In genomic region chr5:132812123-132812948, GRCh38 we compare ENCODE assay signal across 11 cellular contexts. TPM values are rescaled to one million over a fixed set of nuclear protein-coding genes. Genes with fewer than 3 reads are reported as not detected.
DNase-seq lines count a peak whose midpoint lies in the region; ATAC-seq, FAIRE-seq and TF ChIP-seq lines count a peak whose summit lies in the region.
"Had no signal": no experiment of that assay in that cellular context is flagged by ENCODE, and none has a peak within 500 bp of the region (broad histone marks: within the 10 kb centered on the region; RNA-seq: fewer than 3 reads in every experiment).

No MANE protein-coding gene starts in this region.

- no peak for ATAC-seq in HG03045 (IDR thresholded peaks at IDR 0.05; ENCODE audit: unreplicated experiment)
- no peak for ATAC-seq in HG03175 (IDR thresholded peaks at IDR 0.05; ENCODE audit: unreplicated experiment)

- H3K79me2 ChIP-seq in PC-9 (ENCODE audit: low read depth) = no peaks in the 10 kb centered on the region
- no peaks in the 10 kb centered on the region for H3K79me2 ChIP-seq in hepatocyte
- no peaks in the 10 kb centered on the region for H3K79me2 ChIP-seq in Karpas-422 (ENCODE audit: low read length)

- intact Hi-C loops in A673 (cut with micrococcal nuclease; ENCODE audit: unreplicated experiment) = no loop called here
- intact Hi-C loops in PC-9 (cut with micrococcal nuclease; ENCODE audit: unreplicated experiment) = loop anchor here (2.0 kb wide), 1 partner anchor 428 kb away; no protein-coding TSS in a partner anchor

- H3K36me3 ChIP-seq in A673 (ENCODE audit: insufficient read depth, low read length, poor library complexity, severe bottlenecking) (no peaks in the 10 kb centered on the region), PC-9 (ENCODE audit: low read depth) (no peaks in the 10 kb centered on the region), hepatocyte (replicated peaks; ENCODE audit: insufficient read depth, low read depth) (no peaks in the 10 kb centered on the region), Karpas-422 (ENCODE audit: insufficient read depth, low read length) (no peaks in the 10 kb centered on the region)

- H3K9me3 ChIP-seq in A673 (ENCODE audit: low read depth, low read length, poor library complexity, severe bottlenecking) = no peaks in the 10 kb centered on the region
- no peaks in the 10 kb centered on the region for H3K9me3 ChIP-seq in PC-9 (ENCODE audit: insufficient read depth, low read depth)
- no peaks in the 10 kb centered on the region for H3K9me3 ChIP-seq in hepatocyte (ENCODE audit: low read depth)
- no peaks in the 10 kb centered on the region for H3K9me3 ChIP-seq in Karpas-422 (ENCODE audit: low read length)

- H3K27me3 ChIP-seq in A673 (replicated peaks; ENCODE audit: insufficient read depth, low read depth, low read length, poor library complexity) (peaks cover 21% of the 10 kb centered on the region), PC-9 (ENCODE audit: insufficient read depth, low read depth) (no peaks in the 10 kb centered on the region), hepatocyte (peaks cover 17% of the 10 kb centered on the region), Karpas-422 (ENCODE audit: low read length) (no peaks in the 10 kb centered on the region)

- H2AFZ ChIP-seq in PC-9 (peak overlapping the region; percentile 65), hepatocyte (peak overlapping the region; percentile 87), Karpas-422 (ENCODE audit: low read length) (no peak overlapping the region)

- DNase-seq in A673 (ENCODE audit: low spot score) (no peak), GM12891 (ENCODE audit: insufficient read length, low spot score) (no peak), PC-9 (no peak), hepatocyte (ENCODE audit: low spot score) (no peak), EL (no peak), Karpas-422 (no peak)
- DNase-seq: activated CD4-positive, alpha-beta T cell treated with anti-CD3 and anti-CD28 coated beads, Interleukin-2, amount 50 U/mL, for 4 hours had no signal

- peak overlapping the region; percentile 43 for H3K4me3 ChIP-seq in A673 (ENCODE audit: low read depth, low read length, poor library complexity, severe bottlenecking)
- H3K4me3 ChIP-seq in PC-9 = peak overlapping the region; percentile 52; the same call in 1 of the 2 replicates
- no peak overlapping the region for H3K4me3 ChIP-seq in hepatocyte
- H3K4me3 ChIP-seq in Karpas-422 (ENCODE audit: low read length) = no peak overlapping the region

- TF ChIP-seq CTCF in A673 (conservative IDR thresholded peaks at IDR 0.05; ENCODE audit: low read depth, low read length) (no peak), PC-9 (conservative IDR thresholded peaks at IDR 0.05) (no peak), hepatocyte (IDR thresholded peaks at IDR 0.05; ENCODE audit: poor library complexity) (no peak)

- CTCF ChIA-PET in A673 (lab: Charles Lee) (interaction anchor here (0.6 kb wide), 1 partner anchor 8 kb away, joined by 3 read pairs; no protein-coding TSS in a partner anchor), PC-9 (lab: Charles Lee) (interaction anchor here (0.6 to 0.7 kb wide), 2 partner anchors 39 to 41 kb away, joined by 3 to 4 read pairs; no protein-coding TSS in a partner anchor)

- peaks cover 14% of the 10 kb centered on the region; the same call in 1 of the 2 replicates for H3F3A ChIP-seq in PC-9 (ENCODE audit: insufficient read depth, low read depth)

- peak; percentile 31 for FAIRE-seq in GM12891 (lab: Jason Lieb, UNC)
- FAIRE-seq: endometrium, G401.6 had no signal

- no peaks in the 10 kb centered on the region for H3K9me2 ChIP-seq in PC-9 (ENCODE audit: insufficient read depth)
- H3K9me2 ChIP-seq in hepatocyte (replicated peaks; ENCODE audit: insufficient read depth) = no peaks in the 10 kb centered on the region
- H3K9me2 ChIP-seq in Karpas-422 (replicated peaks; ENCODE audit: insufficient read depth, low read length) = no peaks in the 10 kb centered on the region

- H3K4me2 ChIP-seq in PC-9 (peak overlapping the region; percentile 84), hepatocyte (peak overlapping the region; percentile 90), Karpas-422 (ENCODE audit: low read depth, low read length, poor library complexity, severe bottlenecking) (no peak overlapping the region)

- 63% methylated on average over 20 of the region's 20 CpGs for WGBS in hepatocyte (ENCODE audit: low lambda C conversion rate, missing lambda C conversion rate)

- no peak for TF ChIP-seq POLR2A in GM12891 (IDR thresholded peaks at IDR 0.05; ENCODE audit: low read depth, low read length)

- H3K4me1 ChIP-seq in A673 (ENCODE audit: insufficient read depth, low read length, poor library complexity, severe bottlenecking) (no peaks in the 10 kb centered on the region), PC-9 (replicated peaks; ENCODE audit: insufficient read depth) (peaks cover 21% of the 10 kb centered on the region), hepatocyte (ENCODE audit: insufficient read depth) (peaks cover 33% of the 10 kb centered on the region), Karpas-422 (ENCODE audit: low read length) (no peaks in the 10 kb centered on the region)

- no peaks in the 10 kb centered on the region for H4K20me1 ChIP-seq in PC-9 (ENCODE audit: insufficient read depth)
- H4K20me1 ChIP-seq in hepatocyte (ENCODE audit: insufficient read depth, poor library complexity, severe bottlenecking) = no peaks in the 10 kb centered on the region
- no peaks in the 10 kb centered on the region for H4K20me1 ChIP-seq in Karpas-422 (ENCODE audit: insufficient read depth, low read depth, low read length)

- POLR2A ChIA-PET in A673 (lab: Charles Lee; ENCODE audit: low non-redundant PET) = no interaction called here
- POLR2A ChIA-PET in PC-9 (lab: Charles Lee; ENCODE audit: unreplicated experiment) = no interaction called here

- no TSS peak for BruUV-seq in A673 (replicated peaks; lab: Mats Ljungman, UMichigan)
- no TSS peak for BruUV-seq in PC-9 (replicated peaks; lab: Mats Ljungman, UMichigan)

- H3K27ac ChIP-seq in A673 (ENCODE audit: low read depth, low read length, poor library complexity, severe bottlenecking) (no peak overlapping the region), PC-9 (no peak overlapping the region), hepatocyte (no peak overlapping the region), Karpas-422 (ENCODE audit: low read length) (no peak overlapping the region)

- no peak overlapping the region for H3K9ac ChIP-seq in Karpas-422 (ENCODE audit: low read length)

TF ChIP-seq in GM12891, 5 proteins besides CTCF, POLR2A, EP300 and RAD21:
- TF ChIP-seq POLR2AphosphoS5 (IDR thresholded peaks at IDR 0.05; ENCODE audit: low read depth, low read length) (no peak), SPI1 (IDR thresholded peaks at IDR 0.05; ENCODE audit: low read depth, low read length) (peak; percentile 35; the same call in 1 of the 2 replicates)

RNA-seq across cellular contexts. Expression of gene SOWAHA, which starts 0.8 kb away (rescaled TPM):
- total RNA-seq in A673 (2021) = not detected in 2 replicates
- 0.23 TPM for polyA plus RNA-seq in GM12891 (2012; ENCODE audit: low read depth, missing spikeins)
- total RNA-seq in PC-9 (2021) = not detected in 2 replicates
- 11.4 and 14.4 TPM in 2 replicates for total RNA-seq in hepatocyte
- polyA plus RNA-seq in hepatocyte = 3.1 and 6.8 TPM in 2 replicates
- not detected in 2 replicates for total RNA-seq in Karpas-422 (2014; rRNA removed; shearing (Covaris generic); ENCODE audit: low replicate concordance)

RNA-seq across cellular contexts. Expression of gene SHROOM1, which starts 18.1 kb away (rescaled TPM):
- total RNA-seq in A673 (2021) (0.28 and 0.54 TPM in 2 replicates), PC-9 (2021) (23.3 and 23.5 TPM in 2 replicates), hepatocyte (8.5 and 10.0 TPM in 2 replicates)
- 4.3 TPM for polyA plus RNA-seq in GM12891 (2012; ENCODE audit: low read depth, missing spikeins)
- polyA plus RNA-seq in hepatocyte = 17.8 and 19.2 TPM in 2 replicates
- total RNA-seq in Karpas-422 (2014; rRNA removed; shearing (Covaris generic); ENCODE audit: low replicate concordance) = 1.6 and 1.8 TPM in 2 replicates

RNA-seq across cellular contexts. Expression of gene SEPTIN8, which starts 35.3 kb away (rescaled TPM):
- total RNA-seq in A673 (2021) = 26.4 and 33.0 TPM in 2 replicates
- 24.6 TPM for polyA plus RNA-seq in GM12891 (2012; ENCODE audit: low read depth, missing spikeins)
- total RNA-seq in PC-9 (2021) = 22.3 and 24.2 TPM in 2 replicates
- total RNA-seq in hepatocyte = 41.9 and 46.9 TPM in 2 replicates
- polyA plus RNA-seq in hepatocyte = 17.6 and 18.7 TPM in 2 replicates
- 4.1 and 7.0 TPM in 2 replicates for total RNA-seq in Karpas-422 (2014; rRNA removed; shearing (Covaris generic); ENCODE audit: low replicate concordance)

RNA-seq across cellular contexts. Expression of gene GDF9, which starts 53.9 kb away (rescaled TPM):
- total RNA-seq in A673 (2021) (0.32 and 1.1 TPM in 2 replicates), PC-9 (2021) (0.73 and 1.4 TPM in 2 replicates), hepatocyte (0.76 and 1.7 TPM in 2 replicates)
- polyA plus RNA-seq in GM12891 (2012; ENCODE audit: low read depth, missing spikeins) = 0.39 TPM
- 2.2 and 4.1 TPM in 2 replicates for polyA plus RNA-seq in hepatocyte
- total RNA-seq in Karpas-422 (2014; rRNA removed; shearing (Covaris generic); ENCODE audit: low replicate concordance) = 1.2 and 1.5 TPM in 2 replicates

RNA-seq across cellular contexts. Expression of gene UQCRQ, which starts 54.1 kb away (rescaled TPM):
- total RNA-seq in A673 (2021) = 542 and 564 TPM in 2 replicates
- polyA plus RNA-seq in GM12891 (2012; ENCODE audit: low read depth, missing spikeins) = 499 TPM
- total RNA-seq in PC-9 (2021) = 414 and 446 TPM in 2 replicates
- total RNA-seq in hepatocyte = 146 and 174 TPM in 2 replicates
- 1,138 and 1,156 TPM in 2 replicates for polyA plus RNA-seq in hepatocyte
- total RNA-seq in Karpas-422 (2014; rRNA removed; shearing (Covaris generic); ENCODE audit: low replicate concordance) = 179 and 182 TPM in 2 replicates

Comparison
In these comparisons a context has a peak if more than half of its experiments do, and no peak if none do; other contexts are left out.
1. H3K4me3 ChIP-seq: peak in A673 (single experiment) and PC-9 (single experiment); none in hepatocyte (single experiment) and Karpas-422 (single experiment).
2. RNA of gene SOWAHA, which starts 0.8 kb away (total RNA-seq): 11.4 to 14.4 TPM in hepatocyte; not detected in PC-9, not detected in A673 and not detected in Karpas-422; every median in the first group is over 10 times any median in the second.